Comparison of ENCODE assay signal across 8 cellular contexts in the genomic region with DNA sequence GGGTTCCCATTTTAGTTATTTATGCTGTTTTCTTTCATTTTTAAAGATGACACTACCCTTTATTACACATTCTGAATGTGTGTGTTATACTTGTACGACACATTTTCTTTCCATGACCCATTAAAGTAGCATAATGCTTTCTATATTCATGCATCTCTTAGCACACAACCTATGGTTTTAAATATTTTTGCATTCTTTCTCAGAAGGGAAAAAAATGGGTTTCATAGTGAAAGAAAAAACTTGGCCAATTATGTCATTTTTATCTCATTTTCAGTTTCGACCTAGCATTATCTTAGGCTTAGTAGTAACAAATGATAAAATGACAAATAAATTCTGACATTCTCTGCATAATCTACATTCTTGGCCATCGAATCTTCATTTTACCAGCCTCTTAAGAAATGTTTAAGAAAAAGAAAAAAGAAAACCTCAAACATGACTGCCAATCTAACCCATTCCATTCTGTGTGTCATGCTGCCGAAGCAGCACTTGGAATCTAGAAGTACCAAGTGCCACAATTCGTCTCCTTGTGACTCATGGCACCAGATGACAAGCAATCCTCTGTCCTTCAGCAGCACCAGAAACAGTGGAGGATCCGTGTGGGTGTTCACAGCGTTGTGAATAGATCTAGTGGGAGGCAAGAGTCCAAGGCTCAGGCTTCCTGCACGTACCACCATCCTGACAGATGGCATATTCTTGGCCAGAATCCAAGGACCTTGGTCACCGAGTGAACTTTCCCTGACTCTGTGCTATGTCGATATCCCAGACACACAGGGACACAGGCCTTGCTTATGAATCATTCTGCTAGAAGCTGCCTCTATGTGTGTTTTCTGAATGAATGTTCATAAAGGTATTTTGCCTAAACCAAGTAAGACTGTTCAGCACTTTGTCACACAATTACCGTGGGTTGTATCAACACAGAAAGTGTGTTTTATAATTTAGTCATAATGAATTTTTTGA.
DNase-seq lines count a peak whose midpoint lies in the region; ATAC-seq and FAIRE-seq lines count a peak whose summit lies in the region.

No MANE protein-coding gene starts in this region.

- no peaks in the 10 kb centered on the region for H3K9me3 Mint-ChIP-seq in stimulated activated naive B cell treated with anti-CD40 and anti-IgM and Interleukin-4, amounts not matched to agents 10 μg/mL and 1 μg/mL and 100 μg/mL, for 72 hours

- H3K36me3 Mint-ChIP-seq in stimulated activated naive B cell treated with anti-CD40 and anti-IgM and Interleukin-4, amounts not matched to agents 10 μg/mL and 1 μg/mL and 100 μg/mL, for 72 hours = no peaks in the 10 kb centered on the region

- peak overlapping the region; percentile 27 for H3K27ac ChIP-seq in temporal lobe (ENCODE audit: low read depth, low read length)

- H3K27me3 Mint-ChIP-seq in stimulated activated naive B cell treated with anti-CD40 and anti-IgM and Interleukin-4, amounts not matched to agents 10 μg/mL and 1 μg/mL and 100 μg/mL, for 72 hours = no peaks in the 10 kb centered on the region

- DNase-seq in ELR (ENCODE audit: low read depth) (peak; percentile 97), HTR-8/SVneo (ENCODE audit: insufficient read length, low spot score) (peak; percentile 56), amniotic stem cell (lab: John Stamatoyannopoulos, UW) (peak; percentile 87), islet precursor cell (peak; percentile 85), GM19238 (ENCODE audit: insufficient read length, low spot score) (no peak)
- DNase-seq in stimulated activated naive B cell treated with anti-CD40 and anti-IgM and Interleukin-4, amounts not matched to agents 10 μg/mL and 1 μg/mL and 100 μg/mL, for 72 hours = no peak

- FAIRE-seq in HTR-8/SVneo (lab: Jason Lieb, UNC) = peak; percentile 93

- H3K4me1 Mint-ChIP-seq in stimulated activated naive B cell treated with anti-CD40 and anti-IgM and Interleukin-4, amounts not matched to agents 10 μg/mL and 1 μg/mL and 100 μg/mL, for 72 hours = no peaks in the 10 kb centered on the region

- H3K27ac Mint-ChIP-seq in stimulated activated naive B cell treated with anti-CD40 and anti-IgM and Interleukin-4, amounts not matched to agents 10 μg/mL and 1 μg/mL and 100 μg/mL, for 72 hours = no peak overlapping the region

- H3K4me3 Mint-ChIP-seq in stimulated activated naive B cell treated with anti-CD40 and anti-IgM and Interleukin-4, amounts not matched to agents 10 μg/mL and 1 μg/mL and 100 μg/mL, for 72 hours = no peak overlapping the region

- ATAC-seq in GM21619 (IDR thresholded peaks at IDR 0.05; ENCODE audit: unreplicated experiment) = peak; percentile 71
- no peak for ATAC-seq in stimulated activated naive B cell treated with anti-CD40 and anti-IgM and Interleukin-4, amounts not matched to agents 10 μg/mL and 1 μg/mL and 100 μg/mL, for 72 hours (replicated peaks)

Comparison
In these comparisons a context has a peak if more than half of its experiments do, and no peak if none do; other contexts are left out.
1. DNase-seq: peak in ELR (single experiment), HTR-8/SVneo (single experiment), amniotic stem cell (single experiment) and islet precursor cell (single experiment); none in stimulated activated naive B cell treated with anti-CD40 and anti-IgM and Interleukin-4, amounts not matched to agents 10 μg/mL and 1 μg/mL and 100 μg/mL, for 72 hours (single experiment) and GM19238 (single experiment).